In the genomic region with DNA sequence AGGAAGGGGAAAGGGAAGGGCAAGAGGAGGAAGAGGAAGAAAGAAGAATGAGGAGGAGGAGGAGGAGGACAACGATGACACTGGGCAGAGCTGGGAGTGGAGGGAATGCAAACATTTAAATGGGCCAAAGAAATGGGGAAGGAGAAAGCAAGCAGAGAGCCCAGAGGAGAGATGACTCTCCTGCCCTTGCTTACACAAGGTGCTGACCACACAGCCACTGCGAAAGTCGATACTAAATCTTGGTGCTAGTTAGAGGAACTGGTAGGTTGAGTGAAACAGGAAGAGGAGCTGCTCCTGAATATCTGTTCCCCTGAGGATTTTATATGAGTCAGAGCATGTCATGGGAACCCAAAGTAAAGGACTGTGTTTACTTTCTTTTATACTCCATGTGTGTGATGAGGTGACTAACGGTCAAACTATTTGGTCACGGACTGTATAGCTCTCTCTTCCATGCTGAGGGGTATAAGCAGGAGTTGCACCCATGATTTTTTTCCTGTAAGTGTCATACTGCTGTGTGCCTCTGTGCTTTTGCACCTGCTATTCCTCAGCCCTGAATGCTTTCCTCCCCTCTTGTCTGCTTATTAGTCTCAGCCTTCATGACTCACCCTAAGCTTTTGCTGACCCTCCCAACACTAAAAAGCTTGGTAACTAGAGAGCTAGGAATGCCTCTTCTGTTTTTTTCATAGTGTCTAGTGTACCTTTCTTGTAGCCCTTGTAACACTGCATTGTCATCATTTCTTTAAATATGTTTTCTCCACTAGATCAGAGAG, we compare ENCODE assay signal across 1 cellular context.
A peak's percentile ranks its signal among the peaks of the same experiment; 100 is the strongest.
TF ChIP-seq lines count a peak whose summit lies in the region.

No MANE protein-coding gene starts in this region.

TF ChIP-seq in K562, 482 proteins besides CTCF, POLR2A, EP300 and RAD21 (continued from another document and continues in another):
- TF ChIP-seq, protein P1, sequence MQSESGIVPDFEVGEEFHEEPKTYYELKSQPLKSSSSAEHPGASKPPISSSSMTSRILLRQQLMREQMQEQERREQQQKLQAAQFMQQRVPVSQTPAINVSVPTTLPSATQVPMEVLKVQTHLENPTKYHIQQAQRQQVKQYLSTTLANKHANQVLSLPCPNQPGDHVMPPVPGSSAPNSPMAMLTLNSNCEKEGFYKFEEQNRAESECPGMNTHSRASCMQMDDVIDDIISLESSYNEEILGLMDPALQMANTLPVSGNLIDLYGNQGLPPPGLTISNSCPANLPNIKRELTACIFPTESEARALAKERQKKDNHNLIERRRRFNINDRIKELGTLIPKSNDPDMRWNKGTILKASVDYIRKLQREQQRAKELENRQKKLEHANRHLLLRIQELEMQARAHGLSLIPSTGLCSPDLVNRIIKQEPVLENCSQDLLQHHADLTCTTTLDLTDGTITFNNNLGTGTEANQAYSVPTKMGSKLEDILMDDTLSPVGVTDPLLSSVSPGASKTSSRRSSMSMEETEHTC (IDR thresholded peaks at IDR 0.05): no peak
- TF ChIP-seq ZNF717 (CRISPR knock-in tag; IDR thresholded peaks at IDR 0.05) (no peak), NFE2L1 (tag; IDR thresholded peaks at IDR 0.05; ENCODE audit: borderline replicate concordance, low read depth) (no peak; the same call in 1 of the 2 replicates), JUND (IDR thresholded peaks at IDR 0.05; ENCODE audit: borderline replicate concordance, low read depth, low read length) (peak; percentile 75; the same call in 1 of the 2 replicates), JUND (tag; IDR thresholded peaks at IDR 0.05; ENCODE audit: borderline replicate concordance, low read depth, low read length) (peak; percentile 92), SIX5 (IDR thresholded peaks at IDR 0.05; ENCODE audit: borderline replicate concordance in 1 of 2, insufficient read depth in 1 of 2, low read depth in 1 of 2, low read length in 2 of 2) (no peak), SRF (CRISPR knock-in tag; IDR thresholded peaks at IDR 0.05) (no peak), NEUROD1 (IDR thresholded peaks at IDR 0.05; ENCODE audit: borderline replicate concordance, low read depth, low read length, partially characterized antibody) (peak; percentile 14), ZNF146 (CRISPR knock-in tag; IDR thresholded peaks at IDR 0.05; ENCODE audit: unreplicated experiment) (no peak), GABPB1 (CRISPR knock-in tag; IDR thresholded peaks at IDR 0.05) (peak; percentile 37; the same call in 1 of the 2 replicates), MAZ (CRISPR knock-in tag; conservative IDR thresholded peaks at IDR 0.05 in 1 of 2, IDR thresholded peaks at IDR 0.05 in 1 of 2) (no peak), TBL1XR1 (IDR thresholded peaks at IDR 0.05; ENCODE audit: low read length in 2 of 2) (no peak), TAF1 (IDR thresholded peaks at IDR 0.05; ENCODE audit: control insufficient read depth, extremely low read depth, insufficient read depth, low read length, severe bottlenecking) (no peak), STAG1 (CRISPR knock-in tag; IDR thresholded peaks at IDR 0.05; ENCODE audit: borderline replicate concordance) (no peak), ZNF76 (CRISPR knock-in tag; IDR thresholded peaks at IDR 0.05; ENCODE audit: borderline replicate concordance) (no peak), GABPB2 (CRISPR knock-in tag; conservative IDR thresholded peaks at IDR 0.05) (no peak), TOE1 (IDR thresholded peaks at IDR 0.05; ENCODE audit: borderline replicate concordance) (no peak), TOE1 (CRISPR knock-in tag; IDR thresholded peaks at IDR 0.05; ENCODE audit: borderline replicate concordance, low read depth) (no peak), ZSCAN32 (CRISPR knock-in tag; IDR thresholded peaks at IDR 0.05) (no peak), CSDE1 (IDR thresholded peaks at IDR 0.05) (0 out of 4 replicates have a peak, but pooled peaks of 1 of the 2 experiments have one; percentile 43), FOS (IDR thresholded peaks at IDR 0.05; ENCODE audit: extremely low read depth, insufficient read length) (peak; percentile 21), DNMT1 (IDR thresholded peaks at IDR 0.05) (no peak), KDM1A (IDR thresholded peaks at IDR 0.05) (0 out of 4 replicates have a peak, but pooled peaks of 1 of the 2 experiments have one; percentile 17), TBP (optimal IDR thresholded peaks at IDR 0.05; ENCODE audit: low read depth, low read length) (no peak), BDP1 (IDR thresholded peaks at IDR 0.05; ENCODE audit: insufficient read depth, insufficient read length) (no peak), ZNF197 (CRISPR knock-in tag; IDR thresholded peaks at IDR 0.05; ENCODE audit: low read depth) (no peak), XRCC3 (IDR thresholded peaks at IDR 0.05) (no peak), RNF2 (IDR thresholded peaks at IDR 0.05) (no peak), ARID1B (IDR thresholded peaks at IDR 0.05) (peak; percentile 61), IFI16 (CRISPR knock-in tag; IDR thresholded peaks at IDR 0.05) (no peak), CBX1 (IDR thresholded peaks at IDR 0.05; ENCODE audit: low read depth) (no peak), ZBTB8A (IDR thresholded peaks at IDR 0.05; ENCODE audit: partially characterized antibody) (no peak), MEIS2 (IDR thresholded peaks at IDR 0.05; ENCODE audit: partially characterized antibody) (no peak), TAL1 (IDR thresholded peaks at IDR 0.05) (0 out of 2 replicates have a peak, but pooled peaks have one; percentile 10), RFX1 (IDR thresholded peaks at IDR 0.05) (peak; percentile 46), BRD9 (IDR thresholded peaks at IDR 0.05; ENCODE audit: low read depth, partially characterized antibody) (peak; percentile 21), STAT5B (CRISPR knock-in tag; IDR thresholded peaks at IDR 0.05) (no peak)
- TF ChIP-seq, protein P2, sequence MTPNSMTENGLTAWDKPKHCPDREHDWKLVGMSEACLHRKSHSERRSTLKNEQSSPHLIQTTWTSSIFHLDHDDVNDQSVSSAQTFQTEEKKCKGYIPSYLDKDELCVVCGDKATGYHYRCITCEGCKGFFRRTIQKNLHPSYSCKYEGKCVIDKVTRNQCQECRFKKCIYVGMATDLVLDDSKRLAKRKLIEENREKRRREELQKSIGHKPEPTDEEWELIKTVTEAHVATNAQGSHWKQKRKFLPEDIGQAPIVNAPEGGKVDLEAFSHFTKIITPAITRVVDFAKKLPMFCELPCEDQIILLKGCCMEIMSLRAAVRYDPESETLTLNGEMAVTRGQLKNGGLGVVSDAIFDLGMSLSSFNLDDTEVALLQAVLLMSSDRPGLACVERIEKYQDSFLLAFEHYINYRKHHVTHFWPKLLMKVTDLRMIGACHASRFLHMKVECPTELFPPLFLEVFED (CRISPR knock-in tag; conservative IDR thresholded peaks at IDR 0.05): no peak
- TF ChIP-seq, protein P3, sequence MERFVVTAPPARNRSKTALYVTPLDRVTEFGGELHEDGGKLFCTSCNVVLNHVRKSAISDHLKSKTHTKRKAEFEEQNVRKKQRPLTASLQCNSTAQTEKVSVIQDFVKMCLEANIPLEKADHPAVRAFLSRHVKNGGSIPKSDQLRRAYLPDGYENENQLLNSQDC (CRISPR knock-in tag; IDR thresholded peaks at IDR 0.05): no peak
- TF ChIP-seq, protein P4, sequence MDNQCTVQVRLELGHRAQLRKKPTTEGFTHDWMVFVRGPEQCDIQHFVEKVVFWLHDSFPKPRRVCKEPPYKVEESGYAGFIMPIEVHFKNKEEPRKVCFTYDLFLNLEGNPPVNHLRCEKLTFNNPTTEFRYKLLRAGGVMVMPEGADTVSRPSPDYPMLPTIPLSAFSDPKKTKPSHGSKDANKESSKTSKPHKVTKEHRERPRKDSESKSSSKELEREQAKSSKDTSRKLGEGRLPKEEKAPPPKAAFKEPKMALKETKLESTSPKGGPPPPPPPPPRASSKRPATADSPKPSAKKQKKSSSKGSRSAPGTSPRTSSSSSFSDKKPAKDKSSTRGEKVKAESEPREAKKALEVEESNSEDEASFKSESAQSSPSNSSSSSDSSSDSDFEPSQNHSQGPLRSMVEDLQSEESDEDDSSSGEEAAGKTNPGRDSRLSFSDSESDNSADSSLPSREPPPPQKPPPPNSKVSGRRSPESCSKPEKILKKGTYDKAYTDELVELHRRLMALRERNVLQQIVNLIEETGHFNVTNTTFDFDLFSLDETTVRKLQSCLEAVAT (IDR thresholded peaks at IDR 0.05): peak in 1 of 2 experiments; percentile 62; a peak in 1 of 4 replicates
- TF ChIP-seq, protein P5, sequence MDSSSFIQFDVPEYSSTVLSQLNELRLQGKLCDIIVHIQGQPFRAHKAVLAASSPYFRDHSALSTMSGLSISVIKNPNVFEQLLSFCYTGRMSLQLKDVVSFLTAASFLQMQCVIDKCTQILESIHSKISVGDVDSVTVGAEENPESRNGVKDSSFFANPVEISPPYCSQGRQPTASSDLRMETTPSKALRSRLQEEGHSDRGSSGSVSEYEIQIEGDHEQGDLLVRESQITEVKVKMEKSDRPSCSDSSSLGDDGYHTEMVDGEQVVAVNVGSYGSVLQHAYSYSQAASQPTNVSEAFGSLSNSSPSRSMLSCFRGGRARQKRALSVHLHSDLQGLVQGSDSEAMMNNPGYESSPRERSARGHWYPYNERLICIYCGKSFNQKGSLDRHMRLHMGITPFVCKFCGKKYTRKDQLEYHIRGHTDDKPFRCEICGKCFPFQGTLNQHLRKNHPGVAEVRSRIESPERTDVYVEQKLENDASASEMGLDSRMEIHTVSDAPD (CRISPR knock-in tag; IDR thresholded peaks at IDR 0.05): no peak
- TF ChIP-seq, protein P6, sequence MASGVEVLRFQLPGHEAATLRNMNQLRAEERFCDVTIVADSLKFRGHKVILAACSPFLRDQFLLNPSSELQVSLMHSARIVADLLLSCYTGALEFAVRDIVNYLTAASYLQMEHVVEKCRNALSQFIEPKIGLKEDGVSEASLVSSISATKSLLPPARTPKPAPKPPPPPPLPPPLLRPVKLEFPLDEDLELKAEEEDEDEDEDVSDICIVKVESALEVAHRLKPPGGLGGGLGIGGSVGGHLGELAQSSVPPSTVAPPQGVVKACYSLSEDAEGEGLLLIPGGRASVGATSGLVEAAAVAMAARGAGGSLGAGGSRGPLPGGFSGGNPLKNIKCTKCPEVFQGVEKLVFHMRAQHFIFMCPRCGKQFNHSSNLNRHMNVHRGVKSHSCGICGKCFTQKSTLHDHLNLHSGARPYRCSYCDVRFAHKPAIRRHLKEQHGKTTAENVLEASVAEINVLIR (CRISPR knock-in tag; IDR thresholded peaks at IDR 0.05): no peak
- TF ChIP-seq, protein P7, sequence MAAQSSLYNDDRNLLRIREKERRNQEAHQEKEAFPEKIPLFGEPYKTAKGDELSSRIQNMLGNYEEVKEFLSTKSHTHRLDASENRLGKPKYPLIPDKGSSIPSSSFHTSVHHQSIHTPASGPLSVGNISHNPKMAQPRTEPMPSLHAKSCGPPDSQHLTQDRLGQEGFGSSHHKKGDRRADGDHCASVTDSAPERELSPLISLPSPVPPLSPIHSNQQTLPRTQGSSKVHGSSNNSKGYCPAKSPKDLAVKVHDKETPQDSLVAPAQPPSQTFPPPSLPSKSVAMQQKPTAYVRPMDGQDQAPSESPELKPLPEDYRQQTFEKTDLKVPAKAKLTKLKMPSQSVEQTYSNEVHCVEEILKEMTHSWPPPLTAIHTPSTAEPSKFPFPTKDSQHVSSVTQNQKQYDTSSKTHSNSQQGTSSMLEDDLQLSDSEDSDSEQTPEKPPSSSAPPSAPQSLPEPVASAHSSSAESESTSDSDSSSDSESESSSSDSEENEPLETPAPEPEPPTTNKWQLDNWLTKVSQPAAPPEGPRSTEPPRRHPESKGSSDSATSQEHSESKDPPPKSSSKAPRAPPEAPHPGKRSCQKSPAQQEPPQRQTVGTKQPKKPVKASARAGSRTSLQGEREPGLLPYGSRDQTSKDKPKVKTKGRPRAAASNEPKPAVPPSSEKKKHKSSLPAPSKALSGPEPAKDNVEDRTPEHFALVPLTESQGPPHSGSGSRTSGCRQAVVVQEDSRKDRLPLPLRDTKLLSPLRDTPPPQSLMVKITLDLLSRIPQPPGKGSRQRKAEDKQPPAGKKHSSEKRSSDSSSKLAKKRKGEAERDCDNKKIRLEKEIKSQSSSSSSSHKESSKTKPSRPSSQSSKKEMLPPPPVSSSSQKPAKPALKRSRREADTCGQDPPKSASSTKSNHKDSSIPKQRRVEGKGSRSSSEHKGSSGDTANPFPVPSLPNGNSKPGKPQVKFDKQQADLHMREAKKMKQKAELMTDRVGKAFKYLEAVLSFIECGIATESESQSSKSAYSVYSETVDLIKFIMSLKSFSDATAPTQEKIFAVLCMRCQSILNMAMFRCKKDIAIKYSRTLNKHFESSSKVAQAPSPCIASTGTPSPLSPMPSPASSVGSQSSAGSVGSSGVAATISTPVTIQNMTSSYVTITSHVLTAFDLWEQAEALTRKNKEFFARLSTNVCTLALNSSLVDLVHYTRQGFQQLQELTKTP (IDR thresholded peaks at IDR 0.05; ENCODE audit: low read depth in 1 of 2, partially characterized antibody in 2 of 2): no peak
- TF ChIP-seq, protein P8, sequence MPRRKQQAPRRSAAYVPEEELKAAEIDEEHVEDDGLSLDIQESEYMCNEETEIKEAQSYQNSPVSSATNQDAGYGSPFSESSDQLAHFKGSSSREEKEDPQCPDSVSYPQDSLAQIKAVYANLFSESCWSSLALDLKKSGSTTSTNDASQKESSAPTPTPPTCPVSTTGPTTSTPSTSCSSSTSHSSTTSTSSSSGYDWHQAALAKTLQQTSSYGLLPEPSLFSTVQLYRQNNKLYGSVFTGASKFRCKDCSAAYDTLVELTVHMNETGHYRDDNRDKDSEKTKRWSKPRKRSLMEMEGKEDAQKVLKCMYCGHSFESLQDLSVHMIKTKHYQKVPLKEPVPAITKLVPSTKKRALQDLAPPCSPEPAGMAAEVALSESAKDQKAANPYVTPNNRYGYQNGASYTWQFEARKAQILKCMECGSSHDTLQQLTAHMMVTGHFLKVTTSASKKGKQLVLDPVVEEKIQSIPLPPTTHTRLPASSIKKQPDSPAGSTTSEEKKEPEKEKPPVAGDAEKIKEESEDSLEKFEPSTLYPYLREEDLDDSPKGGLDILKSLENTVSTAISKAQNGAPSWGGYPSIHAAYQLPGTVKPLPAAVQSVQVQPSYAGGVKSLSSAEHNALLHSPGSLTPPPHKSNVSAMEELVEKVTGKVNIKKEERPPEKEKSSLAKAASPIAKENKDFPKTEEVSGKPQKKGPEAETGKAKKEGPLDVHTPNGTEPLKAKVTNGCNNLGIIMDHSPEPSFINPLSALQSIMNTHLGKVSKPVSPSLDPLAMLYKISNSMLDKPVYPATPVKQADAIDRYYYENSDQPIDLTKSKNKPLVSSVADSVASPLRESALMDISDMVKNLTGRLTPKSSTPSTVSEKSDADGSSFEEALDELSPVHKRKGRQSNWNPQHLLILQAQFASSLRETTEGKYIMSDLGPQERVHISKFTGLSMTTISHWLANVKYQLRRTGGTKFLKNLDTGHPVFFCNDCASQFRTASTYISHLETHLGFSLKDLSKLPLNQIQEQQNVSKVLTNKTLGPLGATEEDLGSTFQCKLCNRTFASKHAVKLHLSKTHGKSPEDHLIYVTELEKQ (CRISPR knock-in tag; IDR thresholded peaks at IDR 0.05): no peak
- TF ChIP-seq, protein P9, sequence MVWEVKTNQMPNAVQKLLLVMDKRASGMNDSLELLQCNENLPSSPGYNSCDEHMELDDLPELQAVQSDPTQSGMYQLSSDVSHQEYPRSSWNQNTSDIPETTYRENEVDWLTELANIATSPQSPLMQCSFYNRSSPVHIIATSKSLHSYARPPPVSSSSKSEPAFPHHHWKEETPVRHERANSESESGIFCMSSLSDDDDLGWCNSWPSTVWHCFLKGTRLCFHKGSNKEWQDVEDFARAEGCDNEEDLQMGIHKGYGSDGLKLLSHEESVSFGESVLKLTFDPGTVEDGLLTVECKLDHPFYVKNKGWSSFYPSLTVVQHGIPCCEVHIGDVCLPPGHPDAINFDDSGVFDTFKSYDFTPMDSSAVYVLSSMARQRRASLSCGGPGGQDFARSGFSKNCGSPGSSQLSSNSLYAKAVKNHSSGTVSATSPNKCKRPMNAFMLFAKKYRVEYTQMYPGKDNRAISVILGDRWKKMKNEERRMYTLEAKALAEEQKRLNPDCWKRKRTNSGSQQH (CRISPR knock-in tag; IDR thresholded peaks at IDR 0.05): no peak; the same call in 1 of the 2 replicates
